20 cellular contexts compared by ENCODE assay signal in genomic region chr10:86108696-86109095, GRCh38.
DNase-seq lines count a peak whose midpoint lies in the region; ATAC-seq and TF ChIP-seq lines count a peak whose summit lies in the region.
"Had no signal": no experiment of that assay in that cellular context is flagged by ENCODE, and none has a peak within 500 bp of the region (broad histone marks: within the 10 kb centered on the region; RNA-seq: fewer than 3 reads in every experiment).

No MANE protein-coding gene starts in this region.

- no peak for ATAC-seq in activated CD8-positive, alpha-beta memory T cell treated with anti-CD3 and anti-CD28 coated beads, Interleukin-2, amount 10 ng/mL, durations not matched to agents 7 days and 5 days
- no peak for ATAC-seq in HG03159 (IDR thresholded peaks at IDR 0.05; ENCODE audit: unreplicated experiment)
- ATAC-seq: A549; CD8-positive, alpha-beta T cell had no signal

- no peaks in the 10 kb centered on the region for H3K36me3 Mint-ChIP-seq in activated CD8-positive, alpha-beta memory T cell treated with anti-CD3 and anti-CD28 coated beads, Interleukin-2, amount 10 ng/mL, durations not matched to agents 7 days and 5 days
- H3K36me3 Mint-ChIP-seq: CD8-positive, alpha-beta T cell had no signal

- no peaks in the 10 kb centered on the region for H3K4me1 Mint-ChIP-seq in activated CD8-positive, alpha-beta memory T cell treated with anti-CD3 and anti-CD28 coated beads, Interleukin-2, amount 10 ng/mL, durations not matched to agents 7 days and 5 days
- H3K4me1 Mint-ChIP-seq: B cell had no signal

- H3K14ac ChIP-seq in neuronal stem cell (ENCODE audit: low read length): no peak overlapping the region

- H2BK5ac ChIP-seq in neuronal stem cell (ENCODE audit: low read length): no peak overlapping the region

- H2BK12ac ChIP-seq in neuronal stem cell (ENCODE audit: low read length): no peak overlapping the region

- no CpG with 5 or more reads among the region's 7 CpGs for whole genome bisulfite sequencing in neuronal stem cell (ENCODE audit: extremely low coverage in 2 of 2, insufficient read length in 2 of 2, insufficient replicate concordance in 1 of 2), 2 donors
- 82 to 90% (median 87%) methylated on average over 7 of the region's 7 CpGs for WGBS in spleen, 5 donors

- no peak overlapping the region for H2BK120ac ChIP-seq in neuronal stem cell (ENCODE audit: low read depth, low read length)

- H3K23ac ChIP-seq in neuronal stem cell (ENCODE audit: low read depth, low read length, poor library complexity): no peak overlapping the region

- H3K36me3 ChIP-seq in right atrium auricular region: no peaks in the 10 kb centered on the region
- no peaks in the 10 kb centered on the region for H3K36me3 ChIP-seq in neuronal stem cell (replicated peaks in 1 of 2; ENCODE audit: control insufficient read depth in 2 of 2, insufficient read depth in 2 of 2, low read length in 2 of 2)
- no peaks in the 10 kb centered on the region for H3K36me3 ChIP-seq in spleen
- H3K36me3 ChIP-seq in vagina: no peaks in the 10 kb centered on the region
- H3K36me3 ChIP-seq: BLaER1 treated with 17β-estradiol and CSF1 and Interleukin-3, amounts not matched to agents 10 nM and 100 nM had no signal

- H3K4me3 ChIP-seq in right atrium auricular region (no peak overlapping the region), neuronal stem cell (ENCODE audit: low read length in 2 of 2) (no peak overlapping the region), spleen (no peak overlapping the region), vagina (no peak overlapping the region)
- H3K4me3 ChIP-seq: A549; BLaER1 treated with 17β-estradiol and CSF1 and Interleukin-3, amounts not matched to agents 10 nM and 100 nM had no signal

- CTCF ChIA-PET in activated CD8-positive, alpha-beta memory T cell treated with anti-CD3 and anti-CD28 coated beads, Interleukin-2, amount 10 ng/mL, durations not matched to agents 7 days and 5 days (lab: Charles Lee): interaction anchor here (1.7 kb wide), 1 partner anchor 8 kb away, joined by 8 read pairs; no protein-coding TSS in a partner anchor

- TF ChIP-seq POLR2A in spleen (IDR thresholded peaks at IDR 0.05) (no peak), vagina (IDR thresholded peaks at IDR 0.05) (no peak)

- H3K4ac ChIP-seq in neuronal stem cell (ENCODE audit: low read length): no peak overlapping the region

- H3K9ac ChIP-seq in neuronal stem cell (ENCODE audit: low read depth, low read length, poor library complexity): no peak overlapping the region
- H3K9ac ChIP-seq: BLaER1 treated with 17β-estradiol and CSF1 and Interleukin-3, amounts not matched to agents 10 nM and 100 nM had no signal

- H3K79me1 ChIP-seq in neuronal stem cell (ENCODE audit: low read depth, low read length): no peaks in the 10 kb centered on the region

- H3K4me1 ChIP-seq in right atrium auricular region (no peaks in the 10 kb centered on the region), neuronal stem cell (ENCODE audit: control insufficient read depth in 2 of 2, insufficient read depth in 1 of 2, low read depth in 1 of 2, low read length in 2 of 2) (no peaks in the 10 kb centered on the region), spleen (no peaks in the 10 kb centered on the region), vagina (no peaks in the 10 kb centered on the region)
- H3K4me1 ChIP-seq: A549, Caco-2 had no signal

- no peaks in the 10 kb centered on the region for H3K9me3 Mint-ChIP-seq in activated CD8-positive, alpha-beta memory T cell treated with anti-CD3 and anti-CD28 coated beads, Interleukin-2, amount 10 ng/mL, durations not matched to agents 7 days and 5 days (ENCODE audit: low read depth)
- H3K9me3 Mint-ChIP-seq: CD4-positive, alpha-beta T cell; CD8-positive, alpha-beta T cell had no signal

- no peak overlapping the region for H2BK15ac ChIP-seq in neuronal stem cell (ENCODE audit: low read length)

- H3K9me3 ChIP-seq in right atrium auricular region (no peaks in the 10 kb centered on the region), neuronal stem cell (replicated peaks in 1 of 2; ENCODE audit: control insufficient read depth in 2 of 2, insufficient read depth in 1 of 2, low read depth in 1 of 2, low read length in 2 of 2) (no peaks in the 10 kb centered on the region), spleen (no peaks in the 10 kb centered on the region), vagina (no peaks in the 10 kb centered on the region)
- H3K9me3 ChIP-seq: A549, Caco-2 had no signal

- H3K27me3 Mint-ChIP-seq in activated CD8-positive, alpha-beta memory T cell treated with anti-CD3 and anti-CD28 coated beads, Interleukin-2, amount 10 ng/mL, durations not matched to agents 7 days and 5 days: no peaks in the 10 kb centered on the region
- H3K27me3 Mint-ChIP-seq: CD4-positive, alpha-beta T cell had no signal

- no peak overlapping the region for H4K8ac ChIP-seq in neuronal stem cell (ENCODE audit: low read depth, low read length)

- H2AFZ ChIP-seq in neuronal stem cell (ENCODE audit: low read length): no peak overlapping the region

- H4K91ac ChIP-seq in neuronal stem cell (ENCODE audit: low read depth, low read length, poor library complexity): no peak overlapping the region

- no peak overlapping the region for H3K4me3 Mint-ChIP-seq in activated CD8-positive, alpha-beta memory T cell treated with anti-CD3 and anti-CD28 coated beads, Interleukin-2, amount 10 ng/mL, durations not matched to agents 7 days and 5 days
- H3K4me3 Mint-ChIP-seq: B cell; CD4-positive, alpha-beta T cell; CD8-positive, alpha-beta T cell had no signal

- H3K27me3 ChIP-seq in right atrium auricular region (no peaks in the 10 kb centered on the region), neuronal stem cell (ENCODE audit: control insufficient read depth in 3 of 3, insufficient read depth in 3 of 3, low read depth in 1 of 3, low read length in 3 of 3) (no peaks in the 10 kb centered on the region), spleen (replicated peaks in 1 of 7) (peaks cover 0 to 2% (median 0%) of the 10 kb centered on the region in 7 donors), vagina (no peaks in the 10 kb centered on the region)
- H3K27me3 ChIP-seq: BLaER1 treated with 17β-estradiol and CSF1 and Interleukin-3, amounts not matched to agents 10 nM and 100 nM had no signal

- no peak overlapping the region for H2AK5ac ChIP-seq in neuronal stem cell (ENCODE audit: low read depth, low read length)

- intact Hi-C loops in cardiac septum (cut with DNase I) (no loop called here), spleen (cut with DNase I; ENCODE audit: low total_unique reads) (no loop called here), vagina (cut with DNase I) (no loop called here)

- H3K27ac Mint-ChIP-seq in activated CD8-positive, alpha-beta memory T cell treated with anti-CD3 and anti-CD28 coated beads, Interleukin-2, amount 10 ng/mL, durations not matched to agents 7 days and 5 days: no peak overlapping the region
- H3K27ac Mint-ChIP-seq: B cell; CD4-positive, alpha-beta T cell; CD8-positive, alpha-beta T cell had no signal

- peak overlapping the region; percentile 49 for H3K18ac ChIP-seq in neuronal stem cell (ENCODE audit: low read length)

- TF ChIP-seq CTCF in right atrium auricular region (IDR thresholded peaks at IDR 0.05) (no peak), spleen (IDR thresholded peaks at IDR 0.05 in 8 of 11, conservative IDR thresholded peaks at IDR 0.05 in 3 of 11) (no peak), vagina (IDR thresholded peaks at IDR 0.05) (no peak)

- peak; percentile 18 for DNase-seq in activated CD8-positive, alpha-beta memory T cell treated with anti-CD3 and anti-CD28 coated beads, Interleukin-2, amount 10 ng/mL, durations not matched to agents 7 days and 5 days
- DNase-seq in activated CD8-positive, alpha-beta memory T cell treated with anti-CD3 and anti-CD28 coated beads, Interleukin-2, amount 50 U/mL, for 4 hours: no peak
- DNase-seq in cardiac septum (ENCODE audit: low spot score) (peak; percentile 39), right atrium auricular region (ENCODE audit: low spot score) (no peak), neuronal stem cell (ENCODE audit: low spot score) (no peak), spleen (peak; percentile 33), vagina (ENCODE audit: extremely low spot score in 2 of 2) (no peak)
- DNase-seq: AML-193; Caco-2; Calu3; CD4-positive, alpha-beta T cell; DMS79 treated with DMSO at 0.1 percent for 48 hours; GF-D8 had no signal

- H3K27ac ChIP-seq in right atrium auricular region (no peak overlapping the region), neuronal stem cell (replicated peaks; ENCODE audit: low read length) (no peak overlapping the region), spleen (no peak overlapping the region), vagina (no peak overlapping the region)
- H3K27ac ChIP-seq: 22Rv1; A549; BLaER1 treated with 17β-estradiol and CSF1 and Interleukin-3, amounts not matched to agents 10 nM and 100 nM; C4-2B had no signal

- no peak overlapping the region for H3K4me2 ChIP-seq in neuronal stem cell (ENCODE audit: insufficient read depth, low read length, poor library complexity, severe bottlenecking)
- H3K4me2 ChIP-seq: A549; BLaER1 treated with 17β-estradiol and CSF1 and Interleukin-3, amounts not matched to agents 10 nM and 100 nM had no signal

Comparison
In these comparisons a context has a peak if more than half of its experiments do, and no peak if none do; other contexts are left out.
1. DNase-seq: peak in activated CD8-positive, alpha-beta memory T cell treated with anti-CD3 and anti-CD28 coated beads, Interleukin-2, amount 10 ng/mL, durations not matched to agents 7 days and 5 days (single experiment), cardiac septum (single experiment) and spleen (single experiment); none in activated CD8-positive, alpha-beta memory T cell treated with anti-CD3 and anti-CD28 coated beads, Interleukin-2, amount 50 U/mL, for 4 hours (single experiment), right atrium auricular region (single experiment), neuronal stem cell (single experiment) and vagina (0 of 2).